Comparison of ENCODE assay signal across 9 cellular contexts in the genomic region with DNA sequence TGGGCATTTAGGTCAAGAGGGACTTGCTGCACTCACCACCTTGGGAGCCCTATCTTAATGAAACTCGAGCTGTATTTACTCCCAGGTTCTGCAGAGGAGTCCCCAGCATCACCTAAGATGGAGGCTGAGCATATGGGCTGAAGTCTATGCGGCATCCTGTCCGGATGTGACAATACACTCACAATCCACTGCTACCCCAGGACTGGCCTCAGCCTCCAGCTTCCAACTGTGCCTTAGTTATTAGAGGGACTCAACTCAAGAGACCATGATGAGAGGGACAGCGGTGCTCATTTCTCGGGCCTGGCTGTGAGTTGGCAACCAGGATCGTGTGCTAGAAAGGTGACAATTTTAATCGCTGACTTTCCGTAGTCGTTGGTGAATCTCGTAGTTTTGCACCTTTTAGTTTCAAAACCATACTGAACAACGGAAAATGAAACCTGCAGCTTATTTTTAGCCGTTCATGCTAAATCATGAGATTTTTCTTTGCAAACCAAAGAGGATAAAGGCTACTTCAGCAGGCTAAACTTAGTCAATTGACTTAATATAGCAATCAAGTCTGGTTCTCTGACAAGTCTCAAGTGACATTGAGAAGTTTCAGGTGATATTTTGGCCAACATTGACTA. TPM values are rescaled to one million over a fixed set of nuclear protein-coding genes. Genes with fewer than 3 reads are reported as not detected.
DNase-seq lines count a peak whose midpoint lies in the region; ATAC-seq and TF ChIP-seq lines count a peak whose summit lies in the region.
"Had no signal": no experiment of that assay in that cellular context is flagged by ENCODE, and none has a peak within 500 bp of the region (broad histone marks: within the 10 kb centered on the region; RNA-seq: fewer than 3 reads in every experiment).

No MANE protein-coding gene starts in this region.

- no peaks in the 10 kb centered on the region for H3K27me3 ChIP-seq in left lung

- peak overlapping the region; percentile 9 to 36 for H3K27ac ChIP-seq in left lung
- H3K27ac ChIP-seq: GM23248 had no signal

- TF ChIP-seq CTCF in left lung (IDR thresholded peaks at IDR 0.05): no peak

- H3K36me3 ChIP-seq in left lung: peaks cover 0 to 23% of the 10 kb centered on the region in 2 donors

- DNase-seq in left lung: no peak
- no peak for DNase-seq in GOT3 (lab: John Stamatoyannopoulos, UW)
- DNase-seq in NOMO-1 (lab: John Stamatoyannopoulos, UW; ENCODE audit: unreplicated experiment in 2 of 2): no peak
- DNase-seq in HuH-7 (ENCODE audit: low spot score): no peak
- no peak for DNase-seq in NOMO-1 treated with DMSO at 0.1 percent for 48 hours (lab: John Stamatoyannopoulos, UW; ENCODE audit: unreplicated experiment)
- DNase-seq: GM23248 had no signal

- no peaks in the 10 kb centered on the region for H3K9me3 ChIP-seq in left lung

- ATAC-seq in GM18861 (IDR thresholded peaks at IDR 0.05; ENCODE audit: unreplicated experiment) (peak; percentile 47), GM21529 (IDR thresholded peaks at IDR 0.05; ENCODE audit: unreplicated experiment) (peak; percentile 50), HG03521 (IDR thresholded peaks at IDR 0.05; ENCODE audit: unreplicated experiment) (peak; percentile 44), left lung (peak; percentile 24)

- no peak overlapping the region for H3K4me3 ChIP-seq in left lung
- H3K4me3 ChIP-seq: GM23248 had no signal

- intact Hi-C loops in left lung (cut with DNase I): no loop called here

- peaks cover 0 to 4% of the 10 kb centered on the region in 2 donors for H3K4me1 ChIP-seq in left lung

RNA-seq across cellular contexts. Expression of gene ZBTB38, which starts 11.1 kb away (rescaled TPM):
- 10 to 100 TPM; 84.0 to 91.4 TPM for total RNA-seq in left lung
